In the genomic region with DNA sequence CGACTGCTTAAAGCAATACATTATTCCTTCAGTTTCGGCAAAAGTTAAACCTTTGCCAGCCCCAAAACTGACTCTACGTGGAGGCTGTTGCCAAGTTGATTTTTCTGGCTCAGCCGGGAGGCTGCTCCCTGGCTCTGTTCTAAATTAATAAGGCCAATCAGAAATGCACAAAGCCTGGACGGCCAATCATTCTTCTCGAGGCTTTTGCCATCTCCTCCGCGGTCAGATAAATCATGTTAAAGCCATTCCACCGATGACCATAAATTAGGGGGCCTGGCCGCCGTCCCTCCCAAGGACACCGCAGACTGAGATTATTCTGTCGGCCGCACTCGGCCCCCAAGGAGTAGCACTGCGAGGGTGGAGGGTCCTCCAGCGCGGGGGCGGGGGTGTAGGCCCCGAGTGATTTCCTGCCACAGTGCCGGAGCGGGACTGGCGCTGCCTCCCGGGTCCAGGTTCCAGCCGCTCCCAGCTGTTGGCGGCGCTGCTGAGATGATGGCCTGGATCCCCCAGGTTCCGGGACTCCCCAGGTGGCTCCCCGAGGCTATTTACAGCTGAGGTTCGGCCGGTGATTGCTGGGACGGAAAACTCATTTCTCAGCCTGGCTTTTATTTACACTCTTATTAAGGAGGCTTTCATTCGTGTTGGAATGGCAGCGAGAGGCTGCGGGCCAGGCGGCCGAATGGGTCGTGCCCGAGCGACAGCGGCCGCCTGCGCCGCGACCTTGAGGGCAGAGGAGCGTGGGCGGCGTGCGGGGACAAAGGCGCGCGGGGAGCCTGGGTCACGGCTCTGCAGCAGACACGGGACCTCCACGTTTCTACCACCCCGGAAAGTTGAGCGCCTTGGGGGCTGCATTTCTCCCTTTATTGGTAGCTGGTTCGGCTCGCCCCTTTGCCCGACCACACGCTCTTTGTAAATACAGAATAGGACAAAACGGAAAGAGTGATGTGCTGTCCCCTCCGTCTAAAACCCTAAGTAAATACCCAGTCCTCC, we compare ENCODE assay signal across 1 cellular context.
TF ChIP-seq lines count a peak whose summit lies in the region.

No MANE protein-coding gene starts in this region.

TF ChIP-seq in K562, 482 proteins besides CTCF, POLR2A, EP300 and RAD21 (continued from another document):
- TF ChIP-seq, protein P1, sequence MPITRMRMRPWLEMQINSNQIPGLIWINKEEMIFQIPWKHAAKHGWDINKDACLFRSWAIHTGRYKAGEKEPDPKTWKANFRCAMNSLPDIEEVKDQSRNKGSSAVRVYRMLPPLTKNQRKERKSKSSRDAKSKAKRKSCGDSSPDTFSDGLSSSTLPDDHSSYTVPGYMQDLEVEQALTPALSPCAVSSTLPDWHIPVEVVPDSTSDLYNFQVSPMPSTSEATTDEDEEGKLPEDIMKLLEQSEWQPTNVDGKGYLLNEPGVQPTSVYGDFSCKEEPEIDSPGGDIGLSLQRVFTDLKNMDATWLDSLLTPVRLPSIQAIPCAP (CRISPR knock-in tag; IDR thresholded peaks at IDR 0.05; ENCODE audit: borderline replicate concordance), result no peak
- TF ChIP-seq NELFE (IDR thresholded peaks at IDR 0.05; ENCODE audit: insufficient read depth, insufficient read length), result no peak
- no peak for TF ChIP-seq GTF2E2 (tag; IDR thresholded peaks at IDR 0.05)
- no peak for TF ChIP-seq ZNF507 (tag; conservative IDR thresholded peaks at IDR 0.05)
- TF ChIP-seq, protein P2, sequence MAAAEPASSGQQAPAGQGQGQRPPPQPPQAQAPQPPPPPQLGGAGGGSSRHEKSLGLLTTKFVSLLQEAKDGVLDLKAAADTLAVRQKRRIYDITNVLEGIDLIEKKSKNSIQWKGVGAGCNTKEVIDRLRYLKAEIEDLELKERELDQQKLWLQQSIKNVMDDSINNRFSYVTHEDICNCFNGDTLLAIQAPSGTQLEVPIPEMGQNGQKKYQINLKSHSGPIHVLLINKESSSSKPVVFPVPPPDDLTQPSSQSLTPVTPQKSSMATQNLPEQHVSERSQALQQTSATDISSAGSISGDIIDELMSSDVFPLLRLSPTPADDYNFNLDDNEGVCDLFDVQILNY (CRISPR knock-in tag; IDR thresholded peaks at IDR 0.05), result no peak
- no peak for TF ChIP-seq RUNX1 (IDR thresholded peaks at IDR 0.05; ENCODE audit: low read depth)
- no peak for TF ChIP-seq NEUROD1 (IDR thresholded peaks at IDR 0.05; ENCODE audit: borderline replicate concordance, low read depth, low read length, partially characterized antibody)
- TF ChIP-seq SNRNP70 (optimal IDR thresholded peaks at IDR 0.05; ENCODE audit: low read depth, low read length), result no peak
